ENCODE assay signal across 1 cellular context in the genomic region with DNA sequence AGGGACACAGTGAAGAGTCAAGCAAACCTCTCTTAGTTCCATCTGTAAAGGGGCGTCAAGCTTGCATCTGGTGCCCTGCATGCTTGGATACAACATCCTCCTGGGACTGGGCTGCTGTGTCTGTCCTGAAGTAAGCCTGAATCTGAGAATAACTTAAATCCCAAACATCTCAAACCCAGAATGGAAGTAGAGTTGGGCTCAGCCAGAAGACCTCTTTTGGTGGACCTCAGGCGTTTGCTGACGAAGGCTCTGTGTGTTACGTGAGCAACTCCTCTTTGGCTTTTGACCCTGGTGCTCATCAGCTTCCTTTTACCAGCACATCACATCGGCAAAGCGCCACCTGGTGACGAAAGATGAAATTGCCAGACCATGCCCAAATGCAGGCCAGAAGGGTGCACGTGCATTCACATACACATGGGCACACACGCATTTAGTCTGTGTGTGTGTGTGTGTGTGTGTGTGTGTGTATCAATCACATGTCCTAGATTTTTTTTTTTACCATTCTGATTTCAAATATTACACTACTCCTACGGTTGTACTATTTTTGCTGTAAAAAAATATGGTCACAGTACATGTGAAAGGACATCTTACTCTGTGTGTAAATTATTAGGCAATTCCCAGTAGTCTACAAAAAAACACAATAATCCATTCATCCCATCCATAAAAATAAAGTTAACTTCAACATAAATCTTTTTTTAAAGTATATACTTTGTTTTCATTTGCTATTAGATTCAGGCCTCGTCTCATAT.
TF ChIP-seq lines count a peak whose summit lies in the region.

No MANE protein-coding gene starts in this region.

TF ChIP-seq in GM12878, 131 proteins besides CTCF, POLR2A, EP300 and RAD21 (continued from another document):
- TF ChIP-seq, protein P1, sequence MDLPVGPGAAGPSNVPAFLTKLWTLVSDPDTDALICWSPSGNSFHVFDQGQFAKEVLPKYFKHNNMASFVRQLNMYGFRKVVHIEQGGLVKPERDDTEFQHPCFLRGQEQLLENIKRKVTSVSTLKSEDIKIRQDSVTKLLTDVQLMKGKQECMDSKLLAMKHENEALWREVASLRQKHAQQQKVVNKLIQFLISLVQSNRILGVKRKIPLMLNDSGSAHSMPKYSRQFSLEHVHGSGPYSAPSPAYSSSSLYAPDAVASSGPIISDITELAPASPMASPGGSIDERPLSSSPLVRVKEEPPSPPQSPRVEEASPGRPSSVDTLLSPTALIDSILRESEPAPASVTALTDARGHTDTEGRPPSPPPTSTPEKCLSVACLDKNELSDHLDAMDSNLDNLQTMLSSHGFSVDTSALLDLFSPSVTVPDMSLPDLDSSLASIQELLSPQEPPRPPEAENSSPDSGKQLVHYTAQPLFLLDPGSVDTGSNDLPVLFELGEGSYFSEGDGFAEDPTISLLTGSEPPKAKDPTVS (IDR thresholded peaks at IDR 0.05; ENCODE audit: low read depth, low read length): no peak
- 0 out of 2 replicates have a peak, but pooled peaks have one; percentile 25 for TF ChIP-seq TCF3 (IDR thresholded peaks at IDR 0.05; ENCODE audit: borderline replicate concordance, insufficient read depth, low read depth, low read length)
- TF ChIP-seq, protein P2, sequence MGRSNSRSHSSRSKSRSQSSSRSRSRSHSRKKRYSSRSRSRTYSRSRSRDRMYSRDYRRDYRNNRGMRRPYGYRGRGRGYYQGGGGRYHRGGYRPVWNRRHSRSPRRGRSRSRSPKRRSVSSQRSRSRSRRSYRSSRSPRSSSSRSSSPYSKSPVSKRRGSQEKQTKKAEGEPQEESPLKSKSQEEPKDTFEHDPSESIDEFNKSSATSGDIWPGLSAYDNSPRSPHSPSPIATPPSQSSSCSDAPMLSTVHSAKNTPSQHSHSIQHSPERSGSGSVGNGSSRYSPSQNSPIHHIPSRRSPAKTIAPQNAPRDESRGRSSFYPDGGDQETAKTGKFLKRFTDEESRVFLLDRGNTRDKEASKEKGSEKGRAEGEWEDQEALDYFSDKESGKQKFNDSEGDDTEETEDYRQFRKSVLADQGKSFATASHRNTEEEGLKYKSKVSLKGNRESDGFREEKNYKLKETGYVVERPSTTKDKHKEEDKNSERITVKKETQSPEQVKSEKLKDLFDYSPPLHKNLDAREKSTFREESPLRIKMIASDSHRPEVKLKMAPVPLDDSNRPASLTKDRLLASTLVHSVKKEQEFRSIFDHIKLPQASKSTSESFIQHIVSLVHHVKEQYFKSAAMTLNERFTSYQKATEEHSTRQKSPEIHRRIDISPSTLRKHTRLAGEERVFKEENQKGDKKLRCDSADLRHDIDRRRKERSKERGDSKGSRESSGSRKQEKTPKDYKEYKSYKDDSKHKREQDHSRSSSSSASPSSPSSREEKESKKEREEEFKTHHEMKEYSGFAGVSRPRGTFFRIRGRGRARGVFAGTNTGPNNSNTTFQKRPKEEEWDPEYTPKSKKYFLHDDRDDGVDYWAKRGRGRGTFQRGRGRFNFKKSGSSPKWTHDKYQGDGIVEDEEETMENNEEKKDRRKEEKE (IDR thresholded peaks at IDR 0.05): no peak
- TF ChIP-seq JUND (IDR thresholded peaks at IDR 0.05; ENCODE audit: low read depth, low read length): no peak
- TF ChIP-seq, protein P3, sequence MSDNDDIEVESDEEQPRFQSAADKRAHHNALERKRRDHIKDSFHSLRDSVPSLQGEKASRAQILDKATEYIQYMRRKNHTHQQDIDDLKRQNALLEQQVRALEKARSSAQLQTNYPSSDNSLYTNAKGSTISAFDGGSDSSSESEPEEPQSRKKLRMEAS (IDR thresholded peaks at IDR 0.05; ENCODE audit: low read depth, low read length): peak; percentile 72; the same call in 1 of the 2 replicates
- no peak for TF ChIP-seq SIN3A (IDR thresholded peaks at IDR 0.05; ENCODE audit: low read depth, low read length)
- TF ChIP-seq RAD51 (IDR thresholded peaks at IDR 0.05): peak; percentile 74
- TF ChIP-seq YY1 (IDR thresholded peaks at IDR 0.05; ENCODE audit: low read depth, low read length): peak; percentile 76
- peak; percentile 50; the same call in 1 of the 2 replicates for TF ChIP-seq FOXK2 (IDR thresholded peaks at IDR 0.05)
- TF ChIP-seq MXI1 (IDR thresholded peaks at IDR 0.05; ENCODE audit: low read depth, low read length): peak; percentile 64
- peak; percentile 75 for TF ChIP-seq NBN (IDR thresholded peaks at IDR 0.05)
- TF ChIP-seq TBL1XR1 (IDR thresholded peaks at IDR 0.05; ENCODE audit: low read depth, low read length): peak; percentile 46; the same call in 1 of the 2 replicates
- TF ChIP-seq CHD2 (IDR thresholded peaks at IDR 0.05; ENCODE audit: borderline replicate concordance, low read depth, low read length): peak; percentile 33; the same call in 1 of the 2 replicates
- TF ChIP-seq DPF2 (IDR thresholded peaks at IDR 0.05): 0 out of 2 replicates have a peak, but pooled peaks have one; percentile 15
- TF ChIP-seq, protein P4, sequence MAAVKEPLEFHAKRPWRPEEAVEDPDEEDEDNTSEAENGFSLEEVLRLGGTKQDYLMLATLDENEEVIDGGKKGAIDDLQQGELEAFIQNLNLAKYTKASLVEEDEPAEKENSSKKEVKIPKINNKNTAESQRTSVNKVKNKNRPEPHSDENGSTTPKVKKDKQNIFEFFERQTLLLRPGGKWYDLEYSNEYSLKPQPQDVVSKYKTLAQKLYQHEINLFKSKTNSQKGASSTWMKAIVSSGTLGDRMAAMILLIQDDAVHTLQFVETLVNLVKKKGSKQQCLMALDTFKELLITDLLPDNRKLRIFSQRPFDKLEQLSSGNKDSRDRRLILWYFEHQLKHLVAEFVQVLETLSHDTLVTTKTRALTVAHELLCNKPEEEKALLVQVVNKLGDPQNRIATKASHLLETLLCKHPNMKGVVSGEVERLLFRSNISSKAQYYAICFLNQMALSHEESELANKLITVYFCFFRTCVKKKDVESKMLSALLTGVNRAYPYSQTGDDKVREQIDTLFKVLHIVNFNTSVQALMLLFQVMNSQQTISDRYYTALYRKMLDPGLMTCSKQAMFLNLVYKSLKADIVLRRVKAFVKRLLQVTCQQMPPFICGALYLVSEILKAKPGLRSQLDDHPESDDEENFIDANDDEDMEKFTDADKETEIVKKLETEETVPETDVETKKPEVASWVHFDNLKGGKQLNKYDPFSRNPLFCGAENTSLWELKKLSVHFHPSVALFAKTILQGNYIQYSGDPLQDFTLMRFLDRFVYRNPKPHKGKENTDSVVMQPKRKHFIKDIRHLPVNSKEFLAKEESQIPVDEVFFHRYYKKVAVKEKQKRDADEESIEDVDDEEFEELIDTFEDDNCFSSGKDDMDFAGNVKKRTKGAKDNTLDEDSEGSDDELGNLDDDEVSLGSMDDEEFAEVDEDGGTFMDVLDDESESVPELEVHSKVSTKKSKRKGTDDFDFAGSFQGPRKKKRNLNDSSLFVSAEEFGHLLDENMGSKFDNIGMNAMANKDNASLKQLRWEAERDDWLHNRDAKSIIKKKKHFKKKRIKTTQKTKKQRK (IDR thresholded peaks at IDR 0.05; ENCODE audit: low read depth, low read length): no peak
- TF ChIP-seq, protein P5, sequence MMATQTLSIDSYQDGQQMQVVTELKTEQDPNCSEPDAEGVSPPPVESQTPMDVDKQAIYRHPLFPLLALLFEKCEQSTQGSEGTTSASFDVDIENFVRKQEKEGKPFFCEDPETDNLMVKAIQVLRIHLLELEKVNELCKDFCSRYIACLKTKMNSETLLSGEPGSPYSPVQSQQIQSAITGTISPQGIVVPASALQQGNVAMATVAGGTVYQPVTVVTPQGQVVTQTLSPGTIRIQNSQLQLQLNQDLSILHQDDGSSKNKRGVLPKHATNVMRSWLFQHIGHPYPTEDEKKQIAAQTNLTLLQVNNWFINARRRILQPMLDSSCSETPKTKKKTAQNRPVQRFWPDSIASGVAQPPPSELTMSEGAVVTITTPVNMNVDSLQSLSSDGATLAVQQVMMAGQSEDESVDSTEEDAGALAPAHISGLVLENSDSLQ (IDR thresholded peaks at IDR 0.05): 0 out of 2 replicates have a peak, but pooled peaks have one; percentile 18
- peak; percentile 71 for TF ChIP-seq CREB1 (IDR thresholded peaks at IDR 0.05; ENCODE audit: low read depth)
- TF ChIP-seq MTA2 (IDR thresholded peaks at IDR 0.05; ENCODE audit: low read depth): 0 out of 2 replicates have a peak, but pooled peaks have one; percentile 22
- peak; percentile 15; the same call in 1 of the 2 replicates for TF ChIP-seq TCF12 (IDR thresholded peaks at IDR 0.05; ENCODE audit: low read depth, low read length)
- peak; percentile 56; the same call in 1 of the 2 replicates for TF ChIP-seq IRF4 (IDR thresholded peaks at IDR 0.05; ENCODE audit: low read depth, low read length)
- TF ChIP-seq JUNB (IDR thresholded peaks at IDR 0.05): no peak
- TF ChIP-seq BCL11A (IDR thresholded peaks at IDR 0.05; ENCODE audit: low read depth, low read length): no peak
- TF ChIP-seq ZNF24 (IDR thresholded peaks at IDR 0.05): peak; percentile 50; the same call in 1 of the 2 replicates
- TF ChIP-seq POU2F2 (IDR thresholded peaks at IDR 0.05; ENCODE audit: borderline replicate concordance, low read depth, low read length): peak; percentile 76; the same call in 1 of the 3 replicates
- peak; percentile 21 for TF ChIP-seq SP1 (IDR thresholded peaks at IDR 0.05; ENCODE audit: low read depth, low read length)
- peak; percentile 39; the same call in 1 of the 2 replicates for TF ChIP-seq RUNX3 (IDR thresholded peaks at IDR 0.05; ENCODE audit: low read length)
- TF ChIP-seq, protein P6, sequence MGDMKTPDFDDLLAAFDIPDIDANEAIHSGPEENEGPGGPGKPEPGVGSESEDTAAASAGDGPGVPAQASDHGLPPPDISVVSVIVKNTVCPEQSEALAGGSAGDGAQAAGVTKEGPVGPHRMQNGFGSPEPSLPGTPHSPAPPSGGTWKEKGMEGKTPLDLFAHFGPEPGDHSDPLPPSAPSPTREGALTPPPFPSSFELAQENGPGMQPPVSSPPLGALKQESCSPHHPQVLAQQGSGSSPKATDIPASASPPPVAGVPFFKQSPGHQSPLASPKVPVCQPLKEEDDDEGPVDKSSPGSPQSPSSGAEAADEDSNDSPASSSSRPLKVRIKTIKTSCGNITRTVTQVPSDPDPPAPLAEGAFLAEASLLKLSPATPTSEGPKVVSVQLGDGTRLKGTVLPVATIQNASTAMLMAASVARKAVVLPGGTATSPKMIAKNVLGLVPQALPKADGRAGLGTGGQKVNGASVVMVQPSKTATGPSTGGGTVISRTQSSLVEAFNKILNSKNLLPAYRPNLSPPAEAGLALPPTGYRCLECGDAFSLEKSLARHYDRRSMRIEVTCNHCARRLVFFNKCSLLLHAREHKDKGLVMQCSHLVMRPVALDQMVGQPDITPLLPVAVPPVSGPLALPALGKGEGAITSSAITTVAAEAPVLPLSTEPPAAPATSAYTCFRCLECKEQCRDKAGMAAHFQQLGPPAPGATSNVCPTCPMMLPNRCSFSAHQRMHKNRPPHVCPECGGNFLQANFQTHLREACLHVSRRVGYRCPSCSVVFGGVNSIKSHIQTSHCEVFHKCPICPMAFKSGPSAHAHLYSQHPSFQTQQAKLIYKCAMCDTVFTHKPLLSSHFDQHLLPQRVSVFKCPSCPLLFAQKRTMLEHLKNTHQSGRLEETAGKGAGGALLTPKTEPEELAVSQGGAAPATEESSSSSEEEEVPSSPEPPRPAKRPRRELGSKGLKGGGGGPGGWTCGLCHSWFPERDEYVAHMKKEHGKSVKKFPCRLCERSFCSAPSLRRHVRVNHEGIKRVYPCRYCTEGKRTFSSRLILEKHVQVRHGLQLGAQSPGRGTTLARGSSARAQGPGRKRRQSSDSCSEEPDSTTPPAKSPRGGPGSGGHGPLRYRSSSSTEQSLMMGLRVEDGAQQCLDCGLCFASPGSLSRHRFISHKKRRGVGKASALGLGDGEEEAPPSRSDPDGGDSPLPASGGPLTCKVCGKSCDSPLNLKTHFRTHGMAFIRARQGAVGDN (IDR thresholded peaks at IDR 0.05): peak; percentile 94
- peak; percentile 37; the same call in 1 of the 2 replicates for TF ChIP-seq ZNF207 (IDR thresholded peaks at IDR 0.05; ENCODE audit: borderline replicate concordance)
- TF ChIP-seq MEF2A (IDR thresholded peaks at IDR 0.05; ENCODE audit: insufficient read depth, low read depth, low read length): 0 out of 2 replicates have a peak, but pooled peaks have one; percentile 36
- TF ChIP-seq, protein P7, sequence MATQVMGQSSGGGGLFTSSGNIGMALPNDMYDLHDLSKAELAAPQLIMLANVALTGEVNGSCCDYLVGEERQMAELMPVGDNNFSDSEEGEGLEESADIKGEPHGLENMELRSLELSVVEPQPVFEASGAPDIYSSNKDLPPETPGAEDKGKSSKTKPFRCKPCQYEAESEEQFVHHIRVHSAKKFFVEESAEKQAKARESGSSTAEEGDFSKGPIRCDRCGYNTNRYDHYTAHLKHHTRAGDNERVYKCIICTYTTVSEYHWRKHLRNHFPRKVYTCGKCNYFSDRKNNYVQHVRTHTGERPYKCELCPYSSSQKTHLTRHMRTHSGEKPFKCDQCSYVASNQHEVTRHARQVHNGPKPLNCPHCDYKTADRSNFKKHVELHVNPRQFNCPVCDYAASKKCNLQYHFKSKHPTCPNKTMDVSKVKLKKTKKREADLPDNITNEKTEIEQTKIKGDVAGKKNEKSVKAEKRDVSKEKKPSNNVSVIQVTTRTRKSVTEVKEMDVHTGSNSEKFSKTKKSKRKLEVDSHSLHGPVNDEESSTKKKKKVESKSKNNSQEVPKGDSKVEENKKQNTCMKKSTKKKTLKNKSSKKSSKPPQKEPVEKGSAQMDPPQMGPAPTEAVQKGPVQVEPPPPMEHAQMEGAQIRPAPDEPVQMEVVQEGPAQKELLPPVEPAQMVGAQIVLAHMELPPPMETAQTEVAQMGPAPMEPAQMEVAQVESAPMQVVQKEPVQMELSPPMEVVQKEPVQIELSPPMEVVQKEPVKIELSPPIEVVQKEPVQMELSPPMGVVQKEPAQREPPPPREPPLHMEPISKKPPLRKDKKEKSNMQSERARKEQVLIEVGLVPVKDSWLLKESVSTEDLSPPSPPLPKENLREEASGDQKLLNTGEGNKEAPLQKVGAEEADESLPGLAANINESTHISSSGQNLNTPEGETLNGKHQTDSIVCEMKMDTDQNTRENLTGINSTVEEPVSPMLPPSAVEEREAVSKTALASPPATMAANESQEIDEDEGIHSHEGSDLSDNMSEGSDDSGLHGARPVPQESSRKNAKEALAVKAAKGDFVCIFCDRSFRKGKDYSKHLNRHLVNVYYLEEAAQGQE (IDR thresholded peaks at IDR 0.05; ENCODE audit: low read depth, low read length): no peak
- TF ChIP-seq, protein P8, sequence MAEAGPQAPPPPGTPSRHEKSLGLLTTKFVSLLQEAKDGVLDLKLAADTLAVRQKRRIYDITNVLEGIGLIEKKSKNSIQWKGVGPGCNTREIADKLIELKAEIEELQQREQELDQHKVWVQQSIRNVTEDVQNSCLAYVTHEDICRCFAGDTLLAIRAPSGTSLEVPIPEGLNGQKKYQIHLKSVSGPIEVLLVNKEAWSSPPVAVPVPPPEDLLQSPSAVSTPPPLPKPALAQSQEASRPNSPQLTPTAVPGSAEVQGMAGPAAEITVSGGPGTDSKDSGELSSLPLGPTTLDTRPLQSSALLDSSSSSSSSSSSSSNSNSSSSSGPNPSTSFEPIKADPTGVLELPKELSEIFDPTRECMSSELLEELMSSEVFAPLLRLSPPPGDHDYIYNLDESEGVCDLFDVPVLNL (IDR thresholded peaks at IDR 0.05; ENCODE audit: low read depth, low read length): no peak
- no peak for TF ChIP-seq TAF1 (IDR thresholded peaks at IDR 0.05; ENCODE audit: borderline replicate concordance, low read depth, low read length)
- TF ChIP-seq ETV6 (conservative IDR thresholded peaks at IDR 0.05 in 1 of 2, IDR thresholded peaks at IDR 0.05 in 1 of 2; ENCODE audit: borderline replicate concordance in 1 of 2, low read depth in 1 of 2): peak in 1 of 2 experiments; percentile 62; a peak in 1 of 4 replicates
- TF ChIP-seq POLR2AphosphoS2 (IDR thresholded peaks at IDR 0.05; ENCODE audit: low read depth, low read length): no peak
- peak; percentile 81 for TF ChIP-seq NR2C1 (IDR thresholded peaks at IDR 0.05)
- peak; percentile 65 for TF ChIP-seq MEF2B (IDR thresholded peaks at IDR 0.05; ENCODE audit: partially characterized antibody, poor library complexity, severe bottlenecking)
